8 cellular contexts compared by ENCODE assay signal in the genomic region with DNA sequence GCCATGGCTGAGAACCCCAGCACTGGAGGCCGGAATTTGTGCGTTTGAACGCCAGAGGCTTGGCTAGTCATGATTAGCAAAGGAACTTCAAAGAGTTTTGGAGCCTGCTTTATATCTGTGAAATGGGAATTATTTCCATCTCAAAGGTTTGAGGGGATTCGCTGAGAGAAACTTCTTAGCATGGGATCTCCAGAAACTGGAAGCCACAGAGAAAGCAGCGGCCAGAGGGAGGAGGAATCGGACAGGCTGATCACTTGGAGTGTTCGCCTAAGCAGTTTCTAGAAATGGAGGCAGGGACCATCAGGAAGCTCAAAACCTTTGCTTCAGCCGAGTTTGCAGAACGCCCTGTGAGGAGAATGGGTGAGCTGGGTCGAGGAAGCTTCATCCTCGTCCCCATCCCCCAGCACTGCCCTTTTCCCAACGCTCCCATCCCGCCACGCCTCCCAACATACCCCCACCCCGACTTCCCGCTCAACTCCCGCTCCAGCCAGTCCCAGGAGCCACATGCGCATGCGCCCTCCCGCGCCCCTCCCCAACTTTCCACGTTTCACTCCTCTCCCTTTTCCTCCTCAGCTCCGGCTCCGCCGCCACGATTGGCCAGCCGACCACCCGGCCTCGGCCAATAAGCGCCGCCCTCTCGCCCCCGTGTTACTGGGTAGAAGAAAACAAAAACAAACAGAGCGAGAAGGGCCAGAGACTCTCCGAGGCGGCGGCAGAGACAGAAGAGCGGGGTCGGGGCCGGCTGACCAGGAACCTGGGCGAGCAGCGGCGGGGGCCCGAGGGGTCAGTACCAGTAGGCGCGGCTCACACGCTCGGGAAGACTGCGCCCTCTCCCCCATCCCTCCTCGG. TPM values are rescaled to one million over a fixed set of nuclear protein-coding genes. Genes with fewer than 3 reads are reported as not detected.
DNase-seq lines count a peak whose midpoint lies in the region; ATAC-seq and TF ChIP-seq lines count a peak whose summit lies in the region.

PDCD4 (plus strand) TSS at position 693 of the 849 bp plus-strand sequence. CDS start 4,100 bp downstream, outside the sequence.

- peaks cover 6% of the 10 kb centered on the region for H3K36me3 ChIP-seq in adipocyte (ENCODE audit: control insufficient read depth, insufficient read depth, low read length, severe bottlenecking)
- H3K36me3 ChIP-seq in parathyroid adenoma (ENCODE audit: control insufficient read depth, insufficient read depth, low read length) = peaks cover 14% of the 10 kb centered on the region
- H3K36me3 ChIP-seq in tibial nerve = no peaks in the 10 kb centered on the region

- no peak for TF ChIP-seq CTCF in GM12864 (IDR thresholded peaks at IDR 0.05; ENCODE audit: low read depth, low read length, missing control alignments)
- no peak for TF ChIP-seq CTCF in parathyroid adenoma (IDR thresholded peaks at IDR 0.05)
- peak in 1 of 5 experiments; percentile 28 for TF ChIP-seq CTCF in tibial nerve (IDR thresholded peaks at IDR 0.05)

- H3K4me3 ChIP-seq in GM12864 (ENCODE audit: low read depth, low read length) = peak within 1 kb of the TSS; percentile 90
- peak within 1 kb of the TSS; percentile 84 for H3K4me3 ChIP-seq in adipocyte (ENCODE audit: low read length)
- H3K4me3 ChIP-seq in parathyroid adenoma (ENCODE audit: low read depth, low read length) = peak within 1 kb of the TSS; percentile 82
- H3K4me3 ChIP-seq in tibial nerve = peak within 1 kb of the TSS; percentile 94 to 98 (median 96)

- TF ChIP-seq EP300 in tibial nerve (IDR thresholded peaks at IDR 0.05) = peak; percentile 56 to 98

- WGBS in tibial nerve, 2 donors = 2 to 3% methylated on average over 40 to 44 of the region's 50 CpGs

- H3K79me2 ChIP-seq in parathyroid adenoma = peaks cover 35% of the 10 kb centered on the region

- H3K27ac ChIP-seq in parathyroid adenoma (peak within 1 kb of the TSS; percentile 100), tibial nerve (peak within 1 kb of the TSS; percentile 99 to 100 (median 99))

- intact Hi-C loops in Right ventricle myocardium superior (cut with DNase I) = no loop called here

- peak within 1 kb of the TSS; percentile 84 for H2AFZ ChIP-seq in parathyroid adenoma

- ATAC-seq in HG02759 (IDR thresholded peaks at IDR 0.05; ENCODE audit: unreplicated experiment) (peak; percentile 82), Right ventricle myocardium superior (ENCODE audit: poor library complexity) (peak; percentile 96)

- DNase-seq in GM12864 (ENCODE audit: low read depth) (peak; percentile 73), NCI-H1417 (lab: John Stamatoyannopoulos, UW) (peak; percentile 90 to 97 (median 92)), T follicular helper cell (ENCODE audit: low read depth) (peak; percentile 92), adipocyte (ENCODE audit: low read depth) (peak; percentile 99), Right ventricle myocardium superior (peak; percentile 100), tibial nerve (ENCODE audit: low spot score in 2 of 2) (peak; percentile 99)

- peak; percentile 93 to 94 for TF ChIP-seq POLR2A in tibial nerve (IDR thresholded peaks at IDR 0.05)

- H3K9ac ChIP-seq in adipocyte (ENCODE audit: low read length) = peak within 1 kb of the TSS; percentile 93
- H3K9ac ChIP-seq in parathyroid adenoma = peak within 1 kb of the TSS; percentile 99

- H3K4me1 ChIP-seq in adipocyte (ENCODE audit: control insufficient read depth, insufficient read depth, low read length) (peaks cover 48% of the 10 kb centered on the region), parathyroid adenoma (peaks cover 36% of the 10 kb centered on the region), tibial nerve (peaks cover 0 to 61% (median 29%) of the 10 kb centered on the region in 4 donors)

- no peaks in the 10 kb centered on the region for H3K9me3 ChIP-seq in adipocyte (ENCODE audit: control insufficient read depth, low read length)
- no peaks in the 10 kb centered on the region for H3K9me3 ChIP-seq in parathyroid adenoma (ENCODE audit: control insufficient read depth, low read length)
- H3K9me3 ChIP-seq in tibial nerve = no peaks in the 10 kb centered on the region

- H3K27me3 ChIP-seq in adipocyte (replicated peaks; ENCODE audit: control insufficient read depth, insufficient read depth, low read length) (no peaks in the 10 kb centered on the region), parathyroid adenoma (ENCODE audit: control insufficient read depth, insufficient read depth, low read length) (no peaks in the 10 kb centered on the region), tibial nerve (no peaks in the 10 kb centered on the region)

- peak within 1 kb of the TSS; percentile 94 for H3K4me2 ChIP-seq in parathyroid adenoma (ENCODE audit: low read length)

RNA-seq across cellular contexts. Expression of gene PDCD4, which starts in this region (rescaled TPM):
- total RNA-seq in Right ventricle myocardium superior = 90.0 TPM
- 100 to 1,000 TPM in 1 of 4 donors, 10 to 100 TPM in 3; 68.6 to 109 (median 82.7) TPM for total RNA-seq in tibial nerve

Comparison
In these comparisons a context has a peak if more than half of its experiments do, and no peak if none do; other contexts are left out.
1. Peak in every context shown above with its lines: DNase-seq, ATAC-seq, H3K4me3 ChIP-seq and H3K27ac ChIP-seq.